Comparison of ENCODE assay signal across 21 cellular contexts in the genomic region with DNA sequence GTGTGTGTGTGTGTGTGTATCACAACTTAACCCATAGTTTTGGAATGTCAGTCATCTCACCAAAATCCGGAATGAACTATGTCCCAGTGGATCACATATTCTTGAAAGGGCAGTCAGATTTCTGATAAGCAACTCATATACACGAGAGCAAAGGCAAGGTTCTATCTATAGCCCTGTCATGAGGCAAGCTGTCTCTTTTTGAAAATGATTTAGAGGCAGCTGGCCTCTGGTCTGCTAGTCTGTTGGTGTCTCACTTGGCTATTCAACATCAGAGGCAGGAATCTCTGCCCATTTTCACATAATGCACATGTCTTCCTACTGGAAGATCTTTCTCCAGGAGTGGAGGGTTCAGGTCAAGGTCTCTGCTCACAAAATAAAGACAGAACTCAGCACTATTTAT.
"Had no signal": no experiment of that assay in that cellular context is flagged by ENCODE, and none has a peak within 500 bp of the region (broad histone marks: within the 10 kb centered on the region; RNA-seq: fewer than 3 reads in every experiment).

No MANE protein-coding gene starts in this region.

- ATAC-seq: left cardiac atrium; left ventricle myocardium superior; natural killer cell treated with Interleukin-12 subunit alpha and Interleukin-12 subunit beta and Interleukin-15 and Interleukin-18, amount 100 ng/mL, for 72 hours; stimulated activated effector memory CD8-positive, alpha-beta T cell treated with anti-CD3 and anti-CD28 coated beads, Interleukin-12 subunit alpha, Interleukin-12 subunit beta, amount 100 ng/mL, for 72 hours; stimulated activated naive CD8-positive, alpha-beta T cell treated with anti-CD3 and anti-CD28 coated beads, Interleukin-15, Interleukin-2, amounts not matched to agents 100 U/mL and 50 U/mL, for 24 hours had no signal

- H3K9me3 ChIP-seq: esophagus muscularis mucosa, suprapubic skin, thyroid gland had no signal

- H3K27ac ChIP-seq: epithelial cell of prostate, esophagus muscularis mucosa, hepatocyte, neural progenitor cell, parathyroid adenoma, suprapubic skin, thyroid gland had no signal

- H3K27me3 ChIP-seq: esophagus muscularis mucosa, hepatocyte, neural progenitor cell, suprapubic skin, thyroid gland had no signal

- DNase-seq: effector memory CD4-positive, alpha-beta T cell; foreskin fibroblast; kidney; left cardiac atrium; left ventricle myocardium superior; mesenchymal stem cell; midbrain; nucleus accumbens; stimulated activated CD4-positive, alpha-beta T cell treated with anti-CD3 and anti-CD28 coated beads, Interleukin-4, amount 100 ng/mL, for 1 hour; stimulated activated CD8-positive, alpha-beta memory T cell treated with anti-CD3 and anti-CD28 coated beads, Interleukin-4, amount 100 ng/mL, for 48 hours; stimulated activated naive CD8-positive, alpha-beta T cell treated with anti-CD3 and anti-CD28 coated beads, Interleukin-15, Interleukin-2, amounts not matched to agents 100 U/mL and 50 U/mL, for 24 hours; thyroid gland had no signal

- H3K4me3 ChIP-seq: esophagus muscularis mucosa, hepatocyte, lung, neural progenitor cell, suprapubic skin, thyroid gland had no signal

- H3K4me1 ChIP-seq: esophagus muscularis mucosa, neural progenitor cell, parathyroid adenoma, suprapubic skin had no signal
